In genomic region chr13:69706807-69707206, GRCh38 we compare ENCODE assay signal across 27 cellular contexts.
"Had no signal": no experiment of that assay in that cellular context is flagged by ENCODE, and none has a peak within 500 bp of the region (broad histone marks: within the 10 kb centered on the region; RNA-seq: fewer than 3 reads in every experiment).

No MANE protein-coding gene starts in this region.

- ATAC-seq: activated CD8-positive, alpha-beta memory T cell treated with anti-CD3 and anti-CD28 coated beads, Interleukin-2, amount 10 ng/mL, durations not matched to agents 7 days and 5 days; WTC11 had no signal

- DNase-seq: activated CD4-positive, alpha-beta T cell treated with anti-CD3 and anti-CD28 coated beads for 1 hour; activated CD4-positive, alpha-beta T cell treated with anti-CD3 and anti-CD28 coated beads, Interleukin-2, amount 10 ng/mL, durations not matched to agents 24 days and 14 days; activated CD4-positive, alpha-beta T cell treated with anti-CD3 and anti-CD28 coated beads, Interleukin-2, amount 50 U/mL, for 48 hours; activated CD8-positive, alpha-beta memory T cell treated with anti-CD3 and anti-CD28 coated beads, Interleukin-2, amount 10 ng/mL, durations not matched to agents 7 days and 5 days; activated effector memory CD4-positive, alpha-beta T cell treated with Interleukin-2 at 50 U/mL for 16 hours; activated naive CD4-positive, alpha-beta T cell; activated T-cell treated with anti-CD3 and anti-CD28 coated beads, Interleukin-2, amount 50 U/mL, for 24 hours; aorta; caudate nucleus; NCI-H1105 treated with DMSO at 0.1 percent for 48 hours; NCI-H1436 treated with DMSO at 0.1 percent for 48 hours; NCI-H187; NCI-H2081; NCI-H2171; NCI-H345; NCI-H510A; NCI-H526 treated with DMSO at 0.1 percent for 48 hours; NCI-H82; NK-92 treated with Interleukin-12 subunit alpha and Interleukin-12 subunit beta, amount 100 ng/mL, for 24 hours; Peyer's patch; Right ventricle myocardium superior; SJCRH30; SK-N-SH; SW 1271 had no signal

- H3K27ac ChIP-seq: breast epithelium, Peyer's patch, RWPE1, SJCRH30 had no signal

- H3K4me3 ChIP-seq: breast epithelium, Peyer's patch, SJCRH30 had no signal

- H3K4me2 ChIP-seq: SK-N-SH had no signal

- H3K9me3 ChIP-seq: breast epithelium, Peyer's patch, SJCRH30, SK-N-SH had no signal

- H3K9ac ChIP-seq: SK-N-SH had no signal

- H3K4me1 ChIP-seq: breast epithelium, Peyer's patch, SJCRH30 had no signal

- H3K27me3 ChIP-seq: breast epithelium, Peyer's patch, SJCRH30 had no signal

- H3K36me3 ChIP-seq: breast epithelium, Peyer's patch, SJCRH30 had no signal
